2 cellular contexts compared by ENCODE assay signal in genomic region chr5:180624630-180625029, GRCh38.
TF ChIP-seq lines count a peak whose summit lies in the region.

No MANE protein-coding gene starts in this region.

TF ChIP-seq in HEK293, 187 proteins besides CTCF, POLR2A, EP300 and RAD21:
- TF ChIP-seq GLIS2 (tag by site-specific recombination; IDR thresholded peaks at IDR 0.05) (peak; percentile 50; the same call in 1 of the 2 replicates), MEIS1 (CRISPR knock-in tag; IDR thresholded peaks at IDR 0.05; ENCODE audit: borderline replicate concordance) (no peak), GLIS1 (tag by site-specific recombination; IDR thresholded peaks at IDR 0.05) (peak; percentile 95), ZIC2 (tag by site-specific recombination; IDR thresholded peaks at IDR 0.05) (peak; percentile 52)

TF ChIP-seq in K562, 482 proteins besides CTCF, POLR2A, EP300 and RAD21:
- TF ChIP-seq PML (IDR thresholded peaks at IDR 0.05; ENCODE audit: low read length): no peak
- no peak for TF ChIP-seq TEAD2 (tag; IDR thresholded peaks at IDR 0.05)
- TF ChIP-seq ZFPM2 (CRISPR knock-in tag; IDR thresholded peaks at IDR 0.05): no peak
- TF ChIP-seq HSF4 (CRISPR knock-in tag; IDR thresholded peaks at IDR 0.05; ENCODE audit: borderline replicate concordance): no peak
- TF ChIP-seq NFIC (IDR thresholded peaks at IDR 0.05): peak; percentile 89
- no peak for TF ChIP-seq PCBP2 (IDR thresholded peaks at IDR 0.05; ENCODE audit: low read depth, low read length, poor library complexity, severe bottlenecking)
- TF ChIP-seq SUPT5H (IDR thresholded peaks at IDR 0.05): no peak
- TF ChIP-seq ZNF740 (CRISPR knock-in tag; IDR thresholded peaks at IDR 0.05): peak; percentile 47; the same call in 1 of the 2 replicates
- 0 out of 4 replicates have a peak, but pooled peaks of 1 of the 2 experiments have one; percentile 26 for TF ChIP-seq ZNF740 (tag; IDR thresholded peaks at IDR 0.05)
- TF ChIP-seq POLR3G (IDR thresholded peaks at IDR 0.05; ENCODE audit: extremely low read depth, insufficient read length, insufficient replicate concordance): no peak
- no peak for TF ChIP-seq PHF20 (IDR thresholded peaks at IDR 0.05; ENCODE audit: partially characterized antibody)
- no peak for TF ChIP-seq MECOM (CRISPR knock-in tag; IDR thresholded peaks at IDR 0.05)
TF ChIP-seq in K562: peak in this region for 2.
